Comparison of ENCODE assay signal across 23 cellular contexts in genomic region chr11:71202598-71202944, GRCh38. TPM values are rescaled to one million over a fixed set of nuclear protein-coding genes. Genes with fewer than 3 reads are reported as not detected.
"Had no signal": no experiment of that assay in that cellular context is flagged by ENCODE, and none has a peak within 500 bp of the region (broad histone marks: within the 10 kb centered on the region; RNA-seq: fewer than 3 reads in every experiment).

No MANE protein-coding gene starts in this region.

- H3K4me2 ChIP-seq: hepatocyte had no signal

- H3K27ac ChIP-seq: coronary artery, esophagus muscularis mucosa, foreskin keratinocyte, gastroesophageal sphincter, heart left ventricle, hepatocyte, left ventricle myocardium inferior, neutrophil, parathyroid adenoma, sigmoid colon, thoracic aorta, transverse colon, upper lobe of right lung, uterus had no signal

- H3K36me3 ChIP-seq: esophagus muscularis mucosa, gastroesophageal sphincter, heart left ventricle, left ventricle myocardium inferior, neutrophil, sigmoid colon, thoracic aorta, transverse colon, upper lobe of right lung, uterus had no signal

- H3K27me3 ChIP-seq: foreskin keratinocyte, hepatocyte, sigmoid colon, transverse colon, upper lobe of right lung, uterus had no signal

- FAIRE-seq: endothelial cell of umbilical vein had no signal

- H3K79me2 ChIP-seq: parathyroid adenoma had no signal

- H2AFZ ChIP-seq: hepatocyte, parathyroid adenoma had no signal

- H3K4me3 ChIP-seq: coronary artery, esophagus muscularis mucosa, gastroesophageal sphincter, heart left ventricle, hepatocyte, left ventricle myocardium inferior, lung, sigmoid colon, thoracic aorta, transverse colon, upper lobe of right lung, uterus had no signal

- H3K9me3 ChIP-seq: esophagus muscularis mucosa, gastroesophageal sphincter, heart left ventricle, left ventricle myocardium inferior, neutrophil, sigmoid colon, thoracic aorta, transverse colon, upper lobe of right lung, uterus had no signal

- H3K9ac ChIP-seq: parathyroid adenoma had no signal

- DNase-seq: dermis blood vessel endothelial cell; effector memory CD4-positive, alpha-beta T cell; foreskin keratinocyte; heart left ventricle; left cardiac atrium; left ventricle myocardium inferior; natural killer cell; stimulated activated CD4-positive, alpha-beta T cell treated with anti-CD3 and anti-CD28 coated beads, Interleukin-2, amount 100 ng/mL, for 24 hours; stimulated activated CD4-positive, alpha-beta T cell treated with anti-CD3 and anti-CD28 coated beads, Interleukin-4, amount 100 ng/mL, for 24 hours; transverse colon; upper lobe of right lung; uterus had no signal

- ATAC-seq: foreskin keratinocyte; gastroesophageal sphincter; heart left ventricle; left cardiac atrium; natural killer cell; stimulated activated memory B cell treated with anti-CD40 and anti-IgM and Interleukin-4, amounts not matched to agents 10 μg/mL and 1 μg/mL and 100 μg/mL, for 72 hours; upper lobe of right lung had no signal

- H3K4me1 ChIP-seq: foreskin keratinocyte, heart left ventricle, left ventricle myocardium inferior, parathyroid adenoma, uterus had no signal

RNA-seq across cellular contexts. Expression of gene SHANK2, which starts 49.8 kb away (rescaled TPM):
- total RNA-seq: endothelial cell of umbilical vein had no signal
- polyA plus RNA-seq: endothelial cell of umbilical vein had no signal
